In genomic region chr14:20278414-20278813, GRCh38 we compare ENCODE assay signal across 12 cellular contexts. TPM values are rescaled to one million over a fixed set of nuclear protein-coding genes. Genes with fewer than 3 reads are reported as not detected.
A peak's percentile ranks its signal among the peaks of the same experiment; 100 is the strongest.
DNase-seq lines count a peak whose midpoint lies in the region; ATAC-seq and TF ChIP-seq lines count a peak whose summit lies in the region.
"Had no signal": no experiment of that assay in that cellular context is flagged by ENCODE, and none has a peak within 500 bp of the region (broad histone marks: within the 10 kb centered on the region; RNA-seq: fewer than 3 reads in every experiment).

No MANE protein-coding gene starts in this region.

- ATAC-seq in HG03469 (IDR thresholded peaks at IDR 0.05; ENCODE audit: unreplicated experiment) (no peak), GM18861 (IDR thresholded peaks at IDR 0.05; ENCODE audit: unreplicated experiment) (no peak)
- ATAC-seq: WTC11 had no signal

- no peak for TF ChIP-seq CTCF in fibroblast of mammary gland (conservative IDR thresholded peaks at IDR 0.05; ENCODE audit: control insufficient read depth, insufficient read depth, low read depth, low read length)

- DNase-seq in NCI-H1417 (lab: John Stamatoyannopoulos, UW), result peak in 2 of 3 experiments; percentile 1 to 40
- no peak for DNase-seq in NCI-H1417 treated with DMSO at 0.1 percent for 48 hours (lab: John Stamatoyannopoulos, UW)
- DNase-seq in DMS153 treated with DMSO at 0.1 percent for 48 hours (lab: John Stamatoyannopoulos, UW; ENCODE audit: unreplicated experiment), result peak; percentile 7
- DNase-seq in RPMI7951 (ENCODE audit: low read depth), result peak; percentile 27
- peak; percentile 31 for DNase-seq in fibroblast of mammary gland (ENCODE audit: low read depth)
- DNase-seq in GM19238 (ENCODE audit: insufficient read length, low spot score), result no peak
- DNase-seq: stimulated activated CD4-positive, alpha-beta T cell treated with anti-CD3 and anti-CD28 coated beads, Interleukin-1b, Interleukin-23, amount 100 ng/mL, for 48 hours had no signal

- H3K4me3 ChIP-seq in fibroblast of mammary gland (ENCODE audit: control insufficient read depth, low read depth, low read length), result no peak overlapping the region
- H3K4me3 ChIP-seq: neural progenitor cell had no signal

RNA-seq across cellular contexts. Expression of gene TTC5, which starts 27.3 kb away (rescaled TPM):
- 9.7 and 12.3 TPM in 2 replicates for total RNA-seq in RPMI7951 (2014; rRNA removed; shearing (Covaris generic))

RNA-seq across cellular contexts. Expression of gene OR11H4, which starts 39.3 kb away (rescaled TPM):
- not detected in 2 replicates for total RNA-seq in RPMI7951 (2014; rRNA removed; shearing (Covaris generic))
- total RNA-seq: temporal lobe, WTC11 had no signal

RNA-seq across cellular contexts. Expression of gene OR11H7, which starts 49.6 kb away (rescaled TPM):
- total RNA-seq in RPMI7951 (2014; rRNA removed; shearing (Covaris generic)), result not detected in 2 replicates
- total RNA-seq: temporal lobe, WTC11 had no signal

RNA-seq across cellular contexts. Expression of gene CCNB1IP1, which starts 54.7 kb away (rescaled TPM):
- 51.2 and 52.4 TPM in 2 replicates for total RNA-seq in RPMI7951 (2014; rRNA removed; shearing (Covaris generic))

RNA-seq across cellular contexts. Expression of gene OR11H6, which starts 54.9 kb away (rescaled TPM):
- total RNA-seq in RPMI7951 (2014; rRNA removed; shearing (Covaris generic)), result not detected in 2 replicates
- total RNA-seq: temporal lobe, WTC11 had no signal

Comparison
In these comparisons a context has a peak if more than half of its experiments do, and no peak if none do; other contexts are left out.
1. DNase-seq: peak in NCI-H1417 (2 of 3), DMS153 treated with DMSO at 0.1 percent for 48 hours (single experiment), RPMI7951 (single experiment) and fibroblast of mammary gland (single experiment); none in NCI-H1417 treated with DMSO at 0.1 percent for 48 hours (single experiment) and GM19238 (single experiment).